In the genomic region with DNA sequence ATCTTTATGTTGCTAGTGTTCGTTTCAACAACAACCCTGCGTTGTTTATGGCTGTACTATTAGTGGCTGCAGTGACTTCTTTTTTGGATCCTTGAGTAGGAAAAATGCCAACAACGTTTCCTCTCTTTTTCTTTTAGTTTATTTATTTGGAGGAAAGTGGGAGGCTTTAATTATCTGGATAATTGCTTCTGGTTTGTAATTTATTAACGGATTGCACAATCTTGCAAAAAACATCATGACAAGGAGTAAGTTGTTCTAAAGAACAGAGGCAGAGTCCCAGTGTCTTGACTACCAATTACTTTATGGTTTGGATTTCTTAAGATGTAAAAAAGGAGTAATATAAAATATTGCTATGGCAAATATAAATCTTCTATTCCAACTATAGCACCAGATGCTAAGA, we compare ENCODE assay signal across 18 cellular contexts.
A peak's percentile ranks its signal among the peaks of the same experiment; 100 is the strongest.
DNase-seq lines count a peak whose midpoint lies in the region; ATAC-seq, FAIRE-seq and TF ChIP-seq lines count a peak whose summit lies in the region.
"Had no signal": no experiment of that assay in that cellular context is flagged by ENCODE, and none has a peak within 500 bp of the region (broad histone marks: within the 10 kb centered on the region; RNA-seq: fewer than 3 reads in every experiment).

No MANE protein-coding gene starts in this region.

- H3K4me1 Mint-ChIP-seq in nephron: peaks cover 5% of the 10 kb centered on the region
- H3K4me1 Mint-ChIP-seq: CD4-positive, CD25-positive, alpha-beta regulatory T cell had no signal

- no TSS peak for BruUV-seq in HepG2 (replicated peaks; lab: Mats Ljungman, UMichigan)

- H3K27me3 Mint-ChIP-seq in nephron (ENCODE audit: low read depth): no peaks in the 10 kb centered on the region
- H3K27me3 Mint-ChIP-seq: CD4-positive, CD25-positive, alpha-beta regulatory T cell had no signal

- no peaks in the 10 kb centered on the region for H3K9me3 ChIP-seq in HepG2 (ENCODE audit: low read length)
- no peaks in the 10 kb centered on the region for H3K9me3 ChIP-seq in right lobe of liver
- H3K9me3 ChIP-seq: BLaER1 treated with 17β-estradiol and CSF1 and Interleukin-3, amounts not matched to agents 10 nM and 100 nM had no signal

- H4K20me1 ChIP-seq in HepG2 (ENCODE audit: insufficient read depth, low read length): no peaks in the 10 kb centered on the region
- H4K20me1 ChIP-seq: BLaER1 treated with 17β-estradiol and CSF1 and Interleukin-3, amounts not matched to agents 10 nM and 100 nM had no signal

- H3K4me1 ChIP-seq in HepG2 (ENCODE audit: insufficient read depth, low read length): no peaks in the 10 kb centered on the region
- no peaks in the 10 kb centered on the region for H3K4me1 ChIP-seq in right lobe of liver
- H3K4me1 ChIP-seq: BLaER1 treated with 17β-estradiol and CSF1 and Interleukin-3, amounts not matched to agents 10 nM and 100 nM had no signal

- no peaks in the 10 kb centered on the region for H3K9me3 Mint-ChIP-seq in nephron

- H3K4me3 Mint-ChIP-seq in nephron: peak overlapping the region in 2 of 3 experiments; percentile 3 to 10
- H3K4me3 Mint-ChIP-seq: CD4-positive, CD25-positive, alpha-beta regulatory T cell had no signal

- no peak overlapping the region for H3K4me3 ChIP-seq in HepG2 (replicated peaks in 1 of 3; ENCODE audit: insufficient read depth in 1 of 3, low read depth in 2 of 3, low read length in 3 of 3)
- no peak overlapping the region for H3K4me3 ChIP-seq in right lobe of liver
- H3K4me3 ChIP-seq in epithelial cell of proximal tubule (ENCODE audit: low read depth, low read length): peak overlapping the region; percentile 27
- H3K4me3 ChIP-seq: BLaER1 treated with 17β-estradiol and CSF1 and Interleukin-3, amounts not matched to agents 10 nM and 100 nM; GM12878; GM23248 had no signal

- ATAC-seq in HepG2 (no peak), right lobe of liver (no peak), HG02571 (IDR thresholded peaks at IDR 0.05; ENCODE audit: unreplicated experiment) (no peak)
- ATAC-seq: GM12878 had no signal

- H3K27ac ChIP-seq in HepG2 (ENCODE audit: extremely low read length, insufficient read depth, low read length) (no peak overlapping the region), right lobe of liver (no peak overlapping the region)
- H3K27ac ChIP-seq: BLaER1 treated with 17β-estradiol and CSF1 and Interleukin-3, amounts not matched to agents 10 nM and 100 nM; GM23248 had no signal

- no peak overlapping the region for H3K4me2 ChIP-seq in HepG2 (ENCODE audit: low read depth, low read length)
- H3K4me2 ChIP-seq: BLaER1 treated with 17β-estradiol and CSF1 and Interleukin-3, amounts not matched to agents 10 nM and 100 nM had no signal

- CTCF ChIA-PET in HepG2 (lab: Yijun Ruan, JAX; ENCODE audit: low intra/inter-chr PET ratio, low total read pairs): no interaction called here

- WGBS in HepG2 (ENCODE audit: low lambda C conversion rate): 17% methylated on average over 4 of the region's 4 CpGs
- WGBS in right lobe of liver (ENCODE audit: insufficient coverage, low coverage, low lambda C conversion rate, missing lambda C conversion rate): 52% methylated on average over 4 of the region's 4 CpGs

- H3K27ac Mint-ChIP-seq in nephron: peak overlapping the region; percentile 48 to 78 (median 75)
- H3K27ac Mint-ChIP-seq: CD4-positive, CD25-positive, alpha-beta regulatory T cell had no signal

- in situ Hi-C loops in HepG2 (cut with HindIII; ENCODE audit: extremely low pct_ligation_motif_present, low pct_unique_long_range_greater_than_20kb): no loop called here

- TF ChIP-seq CTCF in HepG2 (CRISPR knock-in tag; IDR thresholded peaks at IDR 0.05) (no peak), right lobe of liver (IDR thresholded peaks at IDR 0.05) (no peak), epithelial cell of proximal tubule (conservative IDR thresholded peaks at IDR 0.05; ENCODE audit: low read depth, low read length) (no peak), nephron (IDR thresholded peaks at IDR 0.05; ENCODE audit: unreplicated experiment in 3 of 3) (no peak)

- DNase-seq in HepG2 (ENCODE audit: low spot score) (no peak), right lobe of liver (no peak), epithelial cell of proximal tubule (ENCODE audit: low read depth) (peak; percentile 37), D341Med (ENCODE audit: low spot score) (no peak), NCI-H2107 treated with DMSO at 0.1 percent for 48 hours (lab: John Stamatoyannopoulos, UW; ENCODE audit: unreplicated experiment) (no peak)
- no peak for DNase-seq in activated CD4-positive, alpha-beta T cell treated with anti-CD3 and anti-CD28 coated beads for 4 hours
- DNase-seq: 8988T; ACHN; Calu3; CD4-positive, CD25-positive, alpha-beta regulatory T cell; DMS79; GM23248; H7 had no signal

- H3K36me3 ChIP-seq in HepG2 (replicated peaks in 1 of 2; ENCODE audit: control insufficient read depth in 1 of 2, insufficient read depth in 2 of 2, low read length in 2 of 2) (no peaks in the 10 kb centered on the region), right lobe of liver (no peaks in the 10 kb centered on the region)
- H3K36me3 ChIP-seq: BLaER1 treated with 17β-estradiol and CSF1 and Interleukin-3, amounts not matched to agents 10 nM and 100 nM had no signal

- TF ChIP-seq POLR2A in HepG2 (IDR thresholded peaks at IDR 0.05; ENCODE audit: insufficient read depth in 1 of 2, low read depth in 2 of 2, low read length in 2 of 2) (no peak), right lobe of liver (IDR thresholded peaks at IDR 0.05) (no peak)

- no peak for TF ChIP-seq EP300 in HepG2 (IDR thresholded peaks at IDR 0.05; ENCODE audit: low read depth in 2 of 2, low read length in 2 of 2)
- no peak for TF ChIP-seq EP300 in HepG2 (CRISPR knock-in tag; IDR thresholded peaks at IDR 0.05; ENCODE audit: borderline replicate concordance)

- POLR2A ChIA-PET in HepG2 (lab: Yijun Ruan, JAX): no interaction called here

- H2AFZ ChIP-seq in HepG2 (ENCODE audit: low read length): no peak overlapping the region
- H2AFZ ChIP-seq: GM23248 had no signal

- H3K36me3 Mint-ChIP-seq in nephron (ENCODE audit: low read depth): no peaks in the 10 kb centered on the region
- H3K36me3 Mint-ChIP-seq: CD4-positive, CD25-positive, alpha-beta regulatory T cell had no signal

- H3K9ac ChIP-seq in HepG2 (ENCODE audit: insufficient read depth, low read depth, low read length): no peak overlapping the region
- H3K9ac ChIP-seq: BLaER1 treated with 17β-estradiol and CSF1 and Interleukin-3, amounts not matched to agents 10 nM and 100 nM; GM23248 had no signal

- no peak for FAIRE-seq in HepG2 (lab: Jason Lieb, UNC)
- FAIRE-seq: GM12878, GM18507 had no signal

- intact Hi-C loops in HepG2 (cut with micrococcal nuclease; ENCODE audit: unreplicated experiment) (no loop called here), right lobe of liver (cut with DNase I) (no loop called here)

- H3K27me3 ChIP-seq in HepG2 (ENCODE audit: control insufficient read depth in 1 of 2, insufficient read depth in 2 of 2, low read length in 2 of 2) (no peaks in the 10 kb centered on the region), right lobe of liver (no peaks in the 10 kb centered on the region)
- H3K27me3 ChIP-seq: BLaER1 treated with 17β-estradiol and CSF1 and Interleukin-3, amounts not matched to agents 10 nM and 100 nM had no signal

- TF ChIP-seq RAD21 in HepG2 (CRISPR knock-in tag; IDR thresholded peaks at IDR 0.05): no peak

- no peaks in the 10 kb centered on the region for H3K79me2 ChIP-seq in HepG2 (ENCODE audit: insufficient read depth, low read length)

TF ChIP-seq in HepG2, 621 proteins besides CTCF, POLR2A, EP300 and RAD21 (continues in another document):
- TF ChIP-seq, protein P1, sequence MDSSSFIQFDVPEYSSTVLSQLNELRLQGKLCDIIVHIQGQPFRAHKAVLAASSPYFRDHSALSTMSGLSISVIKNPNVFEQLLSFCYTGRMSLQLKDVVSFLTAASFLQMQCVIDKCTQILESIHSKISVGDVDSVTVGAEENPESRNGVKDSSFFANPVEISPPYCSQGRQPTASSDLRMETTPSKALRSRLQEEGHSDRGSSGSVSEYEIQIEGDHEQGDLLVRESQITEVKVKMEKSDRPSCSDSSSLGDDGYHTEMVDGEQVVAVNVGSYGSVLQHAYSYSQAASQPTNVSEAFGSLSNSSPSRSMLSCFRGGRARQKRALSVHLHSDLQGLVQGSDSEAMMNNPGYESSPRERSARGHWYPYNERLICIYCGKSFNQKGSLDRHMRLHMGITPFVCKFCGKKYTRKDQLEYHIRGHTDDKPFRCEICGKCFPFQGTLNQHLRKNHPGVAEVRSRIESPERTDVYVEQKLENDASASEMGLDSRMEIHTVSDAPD (CRISPR knock-in tag; IDR thresholded peaks at IDR 0.05): no peak
- TF ChIP-seq ZNF496 (CRISPR knock-in tag; IDR thresholded peaks at IDR 0.05; ENCODE audit: insufficient replicate concordance): no peak
